ENCODE assay signal across 1 cellular context in genomic region chr17:69141802-69142472, GRCh38.
TF ChIP-seq lines count a peak whose summit lies in the region.

Gene ABCA6, minus strand, starts transcription at chr17:69141895. Its CDS starts 1,192 bp downstream, at chr17:69140703.

TF ChIP-seq in GM12878, 131 proteins besides CTCF, POLR2A, EP300 and RAD21 (continued from another document):
- TF ChIP-seq CREB1 (IDR thresholded peaks at IDR 0.05; ENCODE audit: low read depth) (no peak), RELA (IDR thresholded peaks at IDR 0.05; ENCODE audit: borderline replicate concordance, partially characterized antibody) (no peak)
